In genomic region chr2:134232868-134233732, GRCh38 we compare ENCODE assay signal across 9 cellular contexts. TPM values are rescaled to one million over a fixed set of nuclear protein-coding genes. Genes with fewer than 3 reads are reported as not detected.
DNase-seq lines count a peak whose midpoint lies in the region; ATAC-seq and TF ChIP-seq lines count a peak whose summit lies in the region.
"Had no signal": no experiment of that assay in that cellular context is flagged by ENCODE, and none has a peak within 500 bp of the region (broad histone marks: within the 10 kb centered on the region; RNA-seq: fewer than 3 reads in every experiment).

No MANE protein-coding gene starts in this region.

- H3K27ac ChIP-seq in ascending aorta: no peak overlapping the region

- DNase-seq in HCEC 1CT (peak; percentile 15), MV-4-11 (lab: John Stamatoyannopoulos, UW) (peak; percentile 74), fibroblast of villous mesenchyme (ENCODE audit: low read depth) (peak; percentile 67), OCI-M2 (lab: John Stamatoyannopoulos, UW; ENCODE audit: unreplicated experiment) (no peak), ascending aorta (ENCODE audit: low spot score in 2 of 2) (no peak), amygdala (lab: John Stamatoyannopoulos, UW) (no peak), NCI-H526 treated with DMSO at 0.1 percent for 48 hours (lab: John Stamatoyannopoulos, UW) (no peak)
- DNase-seq: heart right ventricle had no signal

- peaks cover 0 to 4% of the 10 kb centered on the region in 2 donors for H3K9me3 ChIP-seq in ascending aorta

- no peak overlapping the region for H3K4me3 ChIP-seq in fibroblast of villous mesenchyme (ENCODE audit: low read depth, low read length)
- no peak overlapping the region for H3K4me3 ChIP-seq in ascending aorta
- H3K4me3 ChIP-seq: heart right ventricle had no signal

- no peaks in the 10 kb centered on the region for H3K36me3 ChIP-seq in ascending aorta
- H3K36me3 ChIP-seq: heart right ventricle had no signal

- peak; percentile 54 for ATAC-seq in GM18511 (IDR thresholded peaks at IDR 0.05; ENCODE audit: unreplicated experiment)

- no peaks in the 10 kb centered on the region for H3K27me3 ChIP-seq in ascending aorta
- H3K27me3 ChIP-seq: heart right ventricle had no signal

- TF ChIP-seq CTCF in fibroblast of villous mesenchyme (IDR thresholded peaks at IDR 0.05; ENCODE audit: insufficient read depth, low read depth, low read length) (no peak), ascending aorta (IDR thresholded peaks at IDR 0.05) (no peak)

- intact Hi-C loops in ascending aorta (cut with DNase I): no loop called here

- H3K4me1 ChIP-seq in ascending aorta: peaks cover 0 to 5% of the 10 kb centered on the region in 2 donors

RNA-seq across cellular contexts. Expression of gene MGAT5, which starts 20.8 kb away (rescaled TPM):
- total RNA-seq in fibroblast of villous mesenchyme (64.7 and 109 TPM in 2 replicates), ascending aorta (15.4 TPM)

Comparison
In these comparisons a context has a peak if more than half of its experiments do, and no peak if none do; other contexts are left out.
1. DNase-seq: peak in HCEC 1CT (single experiment), MV-4-11 (single experiment) and fibroblast of villous mesenchyme (single experiment); none in OCI-M2 (single experiment), ascending aorta (0 of 2), amygdala (0 of 56) and NCI-H526 treated with DMSO at 0.1 percent for 48 hours (single experiment).